Comparison of ENCODE assay signal across 18 cellular contexts in the genomic region with DNA sequence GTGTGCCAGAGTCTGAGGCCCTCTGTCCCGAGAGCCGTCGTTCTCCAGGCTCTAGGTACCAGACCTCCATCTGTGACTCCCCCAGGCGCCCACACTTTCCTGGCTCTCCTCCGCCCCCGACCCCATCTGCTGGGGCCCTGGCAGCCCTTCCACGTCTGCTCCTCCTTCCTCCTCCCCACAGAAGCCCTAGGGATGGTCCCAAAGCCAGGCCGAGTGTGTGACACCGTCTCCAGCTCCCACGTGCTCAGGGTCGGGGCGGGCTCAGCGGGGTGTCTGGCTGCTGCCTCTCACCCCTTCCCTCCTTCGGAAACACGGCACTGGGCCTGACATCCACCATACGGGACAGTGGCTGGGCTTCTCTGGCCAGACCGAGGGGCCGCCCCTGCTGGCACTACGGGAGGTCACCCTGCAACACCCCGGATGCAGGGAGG. TPM values are rescaled to one million over a fixed set of nuclear protein-coding genes. Genes with fewer than 3 reads are reported as not detected.
A peak's percentile ranks its signal among the peaks of the same experiment; 100 is the strongest.
DNase-seq lines count a peak whose midpoint lies in the region; ATAC-seq, FAIRE-seq and TF ChIP-seq lines count a peak whose summit lies in the region.
"Had no signal": no experiment of that assay in that cellular context is flagged by ENCODE, and none has a peak within 500 bp of the region (broad histone marks: within the 10 kb centered on the region; RNA-seq: fewer than 3 reads in every experiment).

No MANE protein-coding gene starts in this region.

- no peaks in the 10 kb centered on the region for H3K4me1 Mint-ChIP-seq in activated naive CD8-positive, alpha-beta T cell treated with anti-CD3 and anti-CD28 coated beads, Interleukin-2, amount 10 ng/mL, durations not matched to agents 7 days and 5 days
- no peaks in the 10 kb centered on the region for H3K4me1 Mint-ChIP-seq in activated naive CD8-positive, alpha-beta T cell treated with anti-CD3 and anti-CD28 coated beads for 36 hours

- no peak overlapping the region for H2AFZ ChIP-seq in HepG2 (ENCODE audit: low read length)

- H3K4me3 Mint-ChIP-seq in activated naive CD8-positive, alpha-beta T cell treated with anti-CD3 and anti-CD28 coated beads, Interleukin-2, amount 10 ng/mL, durations not matched to agents 7 days and 5 days: no peak overlapping the region
- no peak overlapping the region for H3K4me3 Mint-ChIP-seq in activated naive CD8-positive, alpha-beta T cell treated with anti-CD3 and anti-CD28 coated beads for 36 hours

- H3K27me3 ChIP-seq in body of pancreas: no peaks in the 10 kb centered on the region
- H3K27me3 ChIP-seq in HepG2 (ENCODE audit: control insufficient read depth in 1 of 2, insufficient read depth in 2 of 2, low read length in 2 of 2): no peaks in the 10 kb centered on the region; a peak in 1 of 5 replicates
- peaks cover 0 to 6% (median 6%) of the 10 kb centered on the region in 3 donors for H3K27me3 ChIP-seq in psoas muscle (ENCODE audit: insufficient read depth in 3 of 3, low read length in 2 of 3)

- CTCF ChIA-PET in HepG2 (lab: Yijun Ruan, JAX; ENCODE audit: low intra/inter-chr PET ratio, low total read pairs): no interaction called here

- TF ChIP-seq CTCF in body of pancreas (IDR thresholded peaks at IDR 0.05): no peak
- no peak for TF ChIP-seq CTCF in HepG2 (CRISPR knock-in tag; IDR thresholded peaks at IDR 0.05)
- no peak for TF ChIP-seq CTCF in psoas muscle (IDR thresholded peaks at IDR 0.05)

- no peaks in the 10 kb centered on the region for H3K9me3 Mint-ChIP-seq in activated naive CD8-positive, alpha-beta T cell treated with anti-CD3 and anti-CD28 coated beads, Interleukin-2, amount 10 ng/mL, durations not matched to agents 7 days and 5 days
- no peaks in the 10 kb centered on the region for H3K9me3 Mint-ChIP-seq in activated naive CD8-positive, alpha-beta T cell treated with anti-CD3 and anti-CD28 coated beads for 36 hours

- TF ChIP-seq EP300 in HepG2 (IDR thresholded peaks at IDR 0.05; ENCODE audit: low read depth in 2 of 2, low read length in 2 of 2) (no peak), HepG2 (CRISPR knock-in tag; IDR thresholded peaks at IDR 0.05; ENCODE audit: borderline replicate concordance) (no peak)

- H3K36me3 ChIP-seq in body of pancreas (replicated peaks in 1 of 2; ENCODE audit: insufficient read depth in 1 of 2, low read depth in 2 of 2) (no peaks in the 10 kb centered on the region), HepG2 (replicated peaks in 1 of 2; ENCODE audit: control insufficient read depth in 1 of 2, insufficient read depth in 2 of 2, low read length in 2 of 2) (no peaks in the 10 kb centered on the region), psoas muscle (ENCODE audit: insufficient read depth in 1 of 2, low read depth in 1 of 2) (no peaks in the 10 kb centered on the region)

- no peaks in the 10 kb centered on the region for H3K27me3 Mint-ChIP-seq in activated naive CD8-positive, alpha-beta T cell treated with anti-CD3 and anti-CD28 coated beads, Interleukin-2, amount 10 ng/mL, durations not matched to agents 7 days and 5 days
- no peaks in the 10 kb centered on the region for H3K27me3 Mint-ChIP-seq in activated naive CD8-positive, alpha-beta T cell treated with anti-CD3 and anti-CD28 coated beads for 36 hours

- POLR2A ChIA-PET in activated naive CD8-positive, alpha-beta T cell treated with anti-CD3 and anti-CD28 coated beads, Interleukin-2, amount 10 ng/mL, durations not matched to agents 7 days and 5 days (lab: Charles Lee): no interaction called here
- POLR2A ChIA-PET in HepG2 (lab: Yijun Ruan, JAX): interaction anchor here (2.6 to 3.0 kb wide), 2 partner anchors 74 to 75 kb away, joined by 7 to 19 read pairs; no protein-coding TSS in a partner anchor

- BruUV-seq in HepG2 (replicated peaks; lab: Mats Ljungman, UMichigan): no TSS peak

- intact Hi-C loops in body of pancreas (cut with DNase I): no loop called here
- intact Hi-C loops in HepG2 (cut with micrococcal nuclease; ENCODE audit: unreplicated experiment): no loop called here
- intact Hi-C loops in psoas muscle (cut with DNase I): no loop called here

- WGBS in body of pancreas, 2 donors: 82 to 93% methylated on average over 7 to 17 of the region's 20 CpGs
- WGBS in HepG2 (ENCODE audit: low lambda C conversion rate): 89% methylated on average over 19 of the region's 20 CpGs
- 60 to 73% (median 61%) methylated on average over 18 to 20 of the region's 20 CpGs for WGBS in psoas muscle, 3 donors

- H4K20me1 ChIP-seq in HepG2 (ENCODE audit: insufficient read depth, low read length): no peaks in the 10 kb centered on the region

- no peaks in the 10 kb centered on the region for H3K9me3 ChIP-seq in body of pancreas
- no peaks in the 10 kb centered on the region for H3K9me3 ChIP-seq in HepG2 (ENCODE audit: low read length)
- H3K9me3 ChIP-seq in psoas muscle: no peaks in the 10 kb centered on the region
- H3K9me3 ChIP-seq: Caco-2 had no signal

- in situ Hi-C loops in HepG2 (cut with HindIII; ENCODE audit: extremely low pct_ligation_motif_present, low pct_unique_long_range_greater_than_20kb): no loop called here

- H3K79me2 ChIP-seq in HepG2 (ENCODE audit: insufficient read depth, low read length): no peaks in the 10 kb centered on the region

- no peak for ATAC-seq in activated naive CD8-positive, alpha-beta T cell treated with anti-CD3 and anti-CD28 coated beads, Interleukin-2, amount 10 ng/mL, durations not matched to agents 7 days and 5 days (ENCODE audit: low read depth)
- ATAC-seq in body of pancreas: no peak
- ATAC-seq in HepG2: no peak
- no peak for ATAC-seq in psoas muscle
- no peak for ATAC-seq in GM21737 (IDR thresholded peaks at IDR 0.05; ENCODE audit: unreplicated experiment)
- no peak for ATAC-seq in HG02610 (IDR thresholded peaks at IDR 0.05; ENCODE audit: unreplicated experiment)
- ATAC-seq in GM21515 (IDR thresholded peaks at IDR 0.05; ENCODE audit: unreplicated experiment): no peak

- DNase-seq in activated naive CD8-positive, alpha-beta T cell treated with anti-CD3 and anti-CD28 coated beads, Interleukin-2, amount 10 ng/mL, durations not matched to agents 7 days and 5 days: peak; percentile 13
- no peak for DNase-seq in activated naive CD8-positive, alpha-beta T cell treated with anti-CD3 and anti-CD28 coated beads for 36 hours
- DNase-seq in body of pancreas (peak in 2 of 4 donors; percentile 6 to 33), HepG2 (ENCODE audit: low spot score) (no peak), psoas muscle (peak; percentile 5 to 35)
- DNase-seq: Caco-2, DMS53, GOT3, Karpas-422, NCI-H1105 treated with DMSO at 0.1 percent for 48 hours, NCI-H187, NCI-H774, SHP77 treated with DMSO at 0.1 percent for 48 hours had no signal

- H3K27ac Mint-ChIP-seq in activated naive CD8-positive, alpha-beta T cell treated with anti-CD3 and anti-CD28 coated beads, Interleukin-2, amount 10 ng/mL, durations not matched to agents 7 days and 5 days: no peak overlapping the region
- H3K27ac Mint-ChIP-seq in activated naive CD8-positive, alpha-beta T cell treated with anti-CD3 and anti-CD28 coated beads for 36 hours: no peak overlapping the region

- peak overlapping the region; percentile 91 for H3K4me2 ChIP-seq in HepG2 (ENCODE audit: low read depth, low read length)

- H3K4me1 ChIP-seq in body of pancreas (peaks cover 52% of the 10 kb centered on the region), HepG2 (ENCODE audit: insufficient read depth, low read length) (peaks cover 78% of the 10 kb centered on the region), psoas muscle (no peaks in the 10 kb centered on the region)

- H3K27ac ChIP-seq in body of pancreas (peak overlapping the region; percentile 69 to 92 (median 90)), HepG2 (ENCODE audit: extremely low read length, insufficient read depth, low read length) (peak overlapping the region; percentile 99), psoas muscle (no peak overlapping the region)

- H3K4me3 ChIP-seq in body of pancreas: no peak overlapping the region
- peak overlapping the region in 1 of 3 experiments; percentile 79; a peak in 1 of 6 replicates for H3K4me3 ChIP-seq in HepG2 (replicated peaks in 1 of 3; ENCODE audit: insufficient read depth in 1 of 3, low read depth in 2 of 3, low read length in 3 of 3)
- no peak overlapping the region for H3K4me3 ChIP-seq in psoas muscle

- peak overlapping the region; percentile 36; the same call in 1 of the 2 replicates for H3K9ac ChIP-seq in HepG2 (ENCODE audit: insufficient read depth, low read depth, low read length)

- no peak for TF ChIP-seq RAD21 in HepG2 (CRISPR knock-in tag; IDR thresholded peaks at IDR 0.05)

- TF ChIP-seq POLR2A in body of pancreas (IDR thresholded peaks at IDR 0.05): no peak
- TF ChIP-seq POLR2A in HepG2 (IDR thresholded peaks at IDR 0.05; ENCODE audit: insufficient read depth in 1 of 2, low read depth in 2 of 2, low read length in 2 of 2): no peak

- no peak for FAIRE-seq in HepG2 (lab: Jason Lieb, UNC)
- FAIRE-seq: A204.1 had no signal

- H3K36me3 Mint-ChIP-seq in activated naive CD8-positive, alpha-beta T cell treated with anti-CD3 and anti-CD28 coated beads, Interleukin-2, amount 10 ng/mL, durations not matched to agents 7 days and 5 days: no peaks in the 10 kb centered on the region
- no peaks in the 10 kb centered on the region for H3K36me3 Mint-ChIP-seq in activated naive CD8-positive, alpha-beta T cell treated with anti-CD3 and anti-CD28 coated beads for 36 hours

RNA-seq across cellular contexts. Expression of a gene that starts 20.5 kb away (rescaled TPM):
- not detected for total RNA-seq in activated naive CD8-positive, alpha-beta T cell treated with anti-CD3 and anti-CD28 coated beads, Interleukin-2, amount 10 ng/mL, durations not matched to agents 7 days and 5 days
- not detected for total RNA-seq in activated naive CD8-positive, alpha-beta T cell treated with anti-CD3 and anti-CD28 coated beads for 36 hours
- 1 to 10 TPM in 1 of 2 donors, under 1 TPM in 1; 0.66 to 1.3 TPM for total RNA-seq in body of pancreas
- total RNA-seq in HepG2 (2016; rRNA removed; fragmentation: Illumina TruSeq; extraction: Trizol): 0.02 TPM in 1 of 2 replicates, not detected in the other
- total RNA-seq in HepG2 (2016; cell fraction: cytosol; rRNA removed; fragmentation: Illumina TruSeq; extraction: Trizol; ENCODE audit: low read depth): not detected in 2 replicates
- 0.06 TPM in 1 of 2 replicates, not detected in the other for total RNA-seq in HepG2 (2016; cell fraction: insoluble cytoplasmic fraction; rRNA removed; fragmentation: Illumina TruSeq; extraction: Trizol)
- not detected in 2 replicates for total RNA-seq in HepG2 (2016; cell fraction: membrane; rRNA removed; fragmentation: Illumina TruSeq; extraction: Trizol)
- total RNA-seq in HepG2 (2016; cell fraction: nucleus; rRNA removed; fragmentation: Illumina TruSeq; extraction: Trizol): not detected in 2 replicates
- 0.01 TPM in 1 of 2 replicates, not detected in the other for polyA plus RNA-seq in HepG2 (2011; rRNA removed)
- polyA plus RNA-seq in HepG2 (2011; cell fraction: cytosol; rRNA removed): 0.01 TPM in 1 of 2 replicates, not detected in the other
- polyA plus RNA-seq in HepG2 (2011; cell fraction: nucleus; rRNA removed): 0.06 and 0.07 TPM in 2 replicates
- polyA plus RNA-seq in HepG2 (2012): not detected in 2 replicates
- not detected in 2 replicates for polyA plus RNA-seq in HepG2 (2016; cell fraction: cytosol; fragmentation: Illumina TruSeq; extraction: Trizol; ENCODE audit: low read depth)
- polyA plus RNA-seq in HepG2 (2016; cell fraction: insoluble cytoplasmic fraction; fragmentation: Illumina TruSeq; extraction: Trizol; ENCODE audit: low read depth): not detected in 2 replicates
- not detected in 2 replicates for polyA plus RNA-seq in HepG2 (2016; cell fraction: membrane; fragmentation: Illumina TruSeq; extraction: Trizol; ENCODE audit: low read depth)
- 0.08 TPM in 1 of 2 replicates, not detected in the other for polyA plus RNA-seq in HepG2 (2016; cell fraction: nucleus; fragmentation: Illumina TruSeq; extraction: Trizol; ENCODE audit: insufficient read depth, low read depth)
- polyA minus RNA-seq in HepG2 (2011; rRNA and poly(A)+ RNA removed; ENCODE audit: low replicate concordance): 0.02 and 0.12 TPM in 2 replicates
- 0.09 TPM in 1 of 2 replicates, not detected in the other for polyA minus RNA-seq in HepG2 (2011; cell fraction: cytosol; rRNA and poly(A)+ RNA removed)
- polyA minus RNA-seq in HepG2 (2011; cell fraction: nucleus; rRNA and poly(A)+ RNA removed): not detected in 2 replicates
- total RNA-seq in psoas muscle: not detected
- under 1 TPM in 2 of 3 donors, not detected in 1; 0.03 to 0.08 TPM for polyA plus RNA-seq in psoas muscle
- total RNA-seq: NCI-H460 had no signal

RNA-seq across cellular contexts. Expression of a gene that starts 44.3 kb away (rescaled TPM):
- total RNA-seq in activated naive CD8-positive, alpha-beta T cell treated with anti-CD3 and anti-CD28 coated beads, Interleukin-2, amount 10 ng/mL, durations not matched to agents 7 days and 5 days: not detected
- not detected for total RNA-seq in activated naive CD8-positive, alpha-beta T cell treated with anti-CD3 and anti-CD28 coated beads for 36 hours
- total RNA-seq in body of pancreas (not detected), HepG2 (2016; rRNA removed; fragmentation: Illumina TruSeq; extraction: Trizol) (not detected in 2 replicates), psoas muscle (not detected)
- not detected in 2 replicates for total RNA-seq in HepG2 (2016; cell fraction: cytosol; rRNA removed; fragmentation: Illumina TruSeq; extraction: Trizol; ENCODE audit: low read depth)
- total RNA-seq in HepG2 (2016; cell fraction: insoluble cytoplasmic fraction; rRNA removed; fragmentation: Illumina TruSeq; extraction: Trizol): not detected in 2 replicates
- not detected in 2 replicates for total RNA-seq in HepG2 (2016; cell fraction: membrane; rRNA removed; fragmentation: Illumina TruSeq; extraction: Trizol)
- not detected in 2 replicates for total RNA-seq in HepG2 (2016; cell fraction: nucleus; rRNA removed; fragmentation: Illumina TruSeq; extraction: Trizol)
- polyA plus RNA-seq in HepG2 (2011; rRNA removed) (not detected in 2 replicates), psoas muscle (not detected)
- not detected in 2 replicates for polyA plus RNA-seq in HepG2 (2011; cell fraction: cytosol; rRNA removed)
- not detected in 2 replicates for polyA plus RNA-seq in HepG2 (2011; cell fraction: nucleus; rRNA removed)
- polyA plus RNA-seq in HepG2 (2012): not detected in 2 replicates
- polyA plus RNA-seq in HepG2 (2016; cell fraction: cytosol; fragmentation: Illumina TruSeq; extraction: Trizol; ENCODE audit: low read depth): not detected in 2 replicates
- polyA plus RNA-seq in HepG2 (2016; cell fraction: insoluble cytoplasmic fraction; fragmentation: Illumina TruSeq; extraction: Trizol; ENCODE audit: low read depth): not detected in 2 replicates
- not detected in 2 replicates for polyA plus RNA-seq in HepG2 (2016; cell fraction: membrane; fragmentation: Illumina TruSeq; extraction: Trizol; ENCODE audit: low read depth)
- polyA plus RNA-seq in HepG2 (2016; cell fraction: nucleus; fragmentation: Illumina TruSeq; extraction: Trizol; ENCODE audit: insufficient read depth, low read depth): not detected in 2 replicates
- not detected in 2 replicates for polyA minus RNA-seq in HepG2 (2011; rRNA and poly(A)+ RNA removed; ENCODE audit: low replicate concordance)
- not detected in 2 replicates for polyA minus RNA-seq in HepG2 (2011; cell fraction: cytosol; rRNA and poly(A)+ RNA removed)
- not detected in 2 replicates for polyA minus RNA-seq in HepG2 (2011; cell fraction: nucleus; rRNA and poly(A)+ RNA removed)
- total RNA-seq: Caco-2, NCI-H460 had no signal

Comparison
In these comparisons a context has a peak if more than half of its experiments do, and no peak if none do; other contexts are left out.
1. DNase-seq: peak in activated naive CD8-positive, alpha-beta T cell treated with anti-CD3 and anti-CD28 coated beads, Interleukin-2, amount 10 ng/mL, durations not matched to agents 7 days and 5 days (single experiment) and psoas muscle (2 of 2); none in activated naive CD8-positive, alpha-beta T cell treated with anti-CD3 and anti-CD28 coated beads for 36 hours (single experiment) and HepG2 (single experiment).